Comparison of ENCODE assay signal across 1 cellular context in the genomic region with DNA sequence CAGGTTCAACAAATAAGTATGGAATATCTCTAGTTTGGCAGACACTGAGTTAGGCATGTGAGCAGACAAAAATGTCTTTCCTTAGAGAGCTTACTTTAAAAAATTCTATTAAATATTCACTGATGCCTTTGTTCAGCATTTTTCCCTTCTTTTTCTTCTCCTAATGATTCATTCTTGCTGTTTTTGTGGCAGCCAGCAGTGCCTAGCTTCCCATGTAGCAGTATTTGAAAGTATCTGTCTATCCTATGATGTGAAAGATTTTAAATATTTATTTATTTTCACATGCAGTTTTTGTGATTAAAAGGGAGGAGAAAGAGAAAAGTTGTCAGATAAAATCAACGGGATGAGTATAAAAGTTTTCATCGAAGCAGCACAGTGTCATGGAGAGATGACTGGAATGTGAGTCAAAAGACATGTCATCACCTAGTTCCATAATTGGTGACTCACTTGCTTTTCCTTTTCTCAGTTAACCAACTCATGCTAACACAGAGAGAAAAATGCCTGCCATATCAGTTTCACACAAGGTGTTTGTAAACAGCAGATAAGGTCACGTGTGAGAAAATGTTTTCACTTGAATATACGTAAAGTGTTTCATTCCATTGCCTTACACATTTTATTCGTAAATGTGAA.
TF ChIP-seq lines count a peak whose summit lies in the region.

No MANE protein-coding gene starts in this region.

TF ChIP-seq in A549, 52 proteins besides CTCF, POLR2A, EP300 and RAD21 (continued from another document):
- TF ChIP-seq HOXB5 (CRISPR knock-in tag; IDR thresholded peaks at IDR 0.05) (no peak), TFCP2L1 (CRISPR knock-in tag; IDR thresholded peaks at IDR 0.05) (no peak), FOSL2 (IDR thresholded peaks at IDR 0.05) (peak; percentile 78), FOSL2 (CRISPR knock-in tag; IDR thresholded peaks at IDR 0.05) (peak; percentile 96), MAFK (IDR thresholded peaks at IDR 0.05; ENCODE audit: partially characterized antibody) (peak; percentile 49), BHLHE40 (IDR thresholded peaks at IDR 0.05; ENCODE audit: low read depth, low read length) (no peak), EHF (CRISPR knock-in tag; IDR thresholded peaks at IDR 0.05) (no peak), MYC (IDR thresholded peaks at IDR 0.05; ENCODE audit: borderline replicate concordance, low read length) (no peak), RARB (CRISPR knock-in tag; IDR thresholded peaks at IDR 0.05) (no peak), ZNF302 (CRISPR knock-in tag; IDR thresholded peaks at IDR 0.05) (no peak), ESRRA (IDR thresholded peaks at IDR 0.05; ENCODE audit: borderline replicate concordance, low read length) (no peak)
- TF ChIP-seq, protein P1, sequence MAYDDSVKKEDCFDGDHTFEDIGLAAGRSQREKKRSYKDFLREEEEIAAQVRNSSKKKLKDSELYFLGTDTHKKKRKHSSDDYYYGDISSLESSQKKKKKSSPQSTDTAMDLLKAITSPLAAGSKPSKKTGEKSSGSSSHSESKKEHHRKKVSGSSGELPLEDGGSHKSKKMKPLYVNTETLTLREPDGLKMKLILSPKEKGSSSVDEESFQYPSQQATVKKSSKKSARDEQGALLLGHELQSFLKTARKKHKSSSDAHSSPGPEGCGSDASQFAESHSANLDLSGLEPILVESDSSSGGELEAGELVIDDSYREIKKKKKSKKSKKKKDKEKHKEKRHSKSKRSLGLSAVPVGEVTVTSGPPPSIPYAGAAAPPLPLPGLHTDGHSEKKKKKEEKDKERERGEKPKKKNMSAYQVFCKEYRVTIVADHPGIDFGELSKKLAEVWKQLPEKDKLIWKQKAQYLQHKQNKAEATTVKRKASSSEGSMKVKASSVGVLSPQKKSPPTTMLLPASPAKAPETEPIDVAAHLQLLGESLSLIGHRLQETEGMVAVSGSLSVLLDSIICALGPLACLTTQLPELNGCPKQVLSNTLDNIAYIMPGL (CRISPR knock-in tag; IDR thresholded peaks at IDR 0.05; ENCODE audit: borderline replicate concordance) = no peak
